17 cellular contexts compared by ENCODE assay signal in the genomic region with DNA sequence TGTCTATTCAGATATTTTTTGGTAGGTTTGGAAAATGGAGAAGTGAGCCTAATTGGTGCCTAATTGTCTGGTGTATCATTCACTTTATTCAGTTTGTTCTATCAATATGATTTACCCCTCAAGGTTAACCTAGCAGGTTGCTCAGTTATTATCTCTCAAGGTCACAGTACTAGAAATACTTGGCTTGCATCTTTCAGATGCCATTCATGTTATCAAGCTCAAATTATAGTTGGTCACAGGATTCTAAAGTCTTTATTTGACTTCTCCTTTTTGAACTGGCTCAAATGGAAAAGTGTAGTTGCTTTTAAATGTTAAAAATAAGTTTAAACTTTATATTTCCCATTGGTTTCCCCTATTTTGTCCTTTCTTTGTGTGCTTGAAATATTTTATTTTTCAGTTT.
"Had no signal": no experiment of that assay in that cellular context is flagged by ENCODE, and none has a peak within 500 bp of the region (broad histone marks: within the 10 kb centered on the region; RNA-seq: fewer than 3 reads in every experiment).

No MANE protein-coding gene starts in this region.

- H3K27ac ChIP-seq: esophagus squamous epithelium, suprapubic skin had no signal

- H3K27ac Mint-ChIP-seq: activated naive CD4-positive, alpha-beta T cell treated with anti-CD3 and anti-CD28 coated beads, Interleukin-2, amount 10 ng/mL, durations not matched to agents 7 days and 5 days; activated T-helper 2 cell treated with anti-CD3 and anti-CD28 coated beads, Interferon-gamma antibody, Interleukin-2, Interleukin-4, amounts not matched to agents 10 μg/mL and 5 μg/mL and 100 μg/mL, durations not matched to agents 14 hours and 24 hours and 36 hours; stimulated activated naive CD8-positive, alpha-beta T cell treated with anti-CD3 and anti-CD28 coated beads, Interleukin-15, Interleukin-2, amounts not matched to agents 100 ng/mL and 50 ng/mL, for 24 hours; T-helper 2 cell treated with Interferon-gamma antibody and Interleukin-4, amounts not matched to agents 5 μg/mL and 100 μg/mL, for 36 hours; type B pancreatic cell had no signal

- H3K9me3 ChIP-seq: esophagus squamous epithelium, suprapubic skin had no signal

- H3K4me1 Mint-ChIP-seq: activated naive CD4-positive, alpha-beta T cell treated with anti-CD3 and anti-CD28 coated beads, Interleukin-2, amount 10 ng/mL, durations not matched to agents 7 days and 5 days had no signal

- H3K27me3 Mint-ChIP-seq: activated naive CD4-positive, alpha-beta T cell treated with anti-CD3 and anti-CD28 coated beads, Interleukin-2, amount 10 ng/mL, durations not matched to agents 7 days and 5 days; brain; central memory CD8-positive, alpha-beta T cell; naive B cell; stimulated activated naive CD8-positive, alpha-beta T cell treated with anti-CD3 and anti-CD28 coated beads, Interleukin-15, Interleukin-2, amounts not matched to agents 100 ng/mL and 50 ng/mL, for 24 hours; type B pancreatic cell had no signal

- H3K4me3 Mint-ChIP-seq: activated naive CD4-positive, alpha-beta T cell treated with anti-CD3 and anti-CD28 coated beads, Interleukin-2, amount 10 ng/mL, durations not matched to agents 7 days and 5 days; brain; central memory CD8-positive, alpha-beta T cell; naive B cell; stimulated activated naive CD8-positive, alpha-beta T cell treated with anti-CD3 and anti-CD28 coated beads, Interleukin-15, Interleukin-2, amounts not matched to agents 100 ng/mL and 50 ng/mL, for 24 hours; T-helper 2 cell treated with Interferon-gamma antibody and Interleukin-4, amounts not matched to agents 5 μg/mL and 100 μg/mL, for 36 hours; type B pancreatic cell had no signal

- DNase-seq: activated CD4-positive, alpha-beta T cell treated with anti-CD3 and anti-CD28 coated beads, Interleukin-2, amount 50 U/mL, for 1 hour; activated naive CD4-positive, alpha-beta T cell treated with anti-CD3 and anti-CD28 coated beads, Interleukin-2, amount 10 ng/mL, durations not matched to agents 7 days and 5 days; cortex of kidney; effector CD4-positive, alpha-beta T cell; esophagus squamous epithelium; mammary epithelial cell; naive B cell; retina; SW 1271 had no signal

- H3K4me3 ChIP-seq: esophagus squamous epithelium, smooth muscle cell, suprapubic skin had no signal

- H3K27me3 ChIP-seq: esophagus squamous epithelium, suprapubic skin had no signal

- H3K9me3 Mint-ChIP-seq: activated naive CD4-positive, alpha-beta T cell treated with anti-CD3 and anti-CD28 coated beads, Interleukin-2, amount 10 ng/mL, durations not matched to agents 7 days and 5 days; activated T-helper 2 cell treated with anti-CD3 and anti-CD28 coated beads, Interferon-gamma antibody, Interleukin-2, Interleukin-4, amounts not matched to agents 10 μg/mL and 5 μg/mL and 100 μg/mL, durations not matched to agents 14 hours and 24 hours and 36 hours; central memory CD8-positive, alpha-beta T cell; naive B cell; T-helper 2 cell treated with Interferon-gamma antibody and Interleukin-4, amounts not matched to agents 5 μg/mL and 100 μg/mL, for 36 hours had no signal

- H3K4me2 ChIP-seq: smooth muscle cell had no signal
